In genomic region chr11:106031210-106031845, GRCh38 we compare ENCODE assay signal across 16 cellular contexts. TPM values are rescaled to one million over a fixed set of nuclear protein-coding genes. Genes with fewer than 3 reads are reported as not detected.
DNase-seq lines count a peak whose midpoint lies in the region; ATAC-seq and TF ChIP-seq lines count a peak whose summit lies in the region.
"Had no signal": no experiment of that assay in that cellular context is flagged by ENCODE, and none has a peak within 500 bp of the region (broad histone marks: within the 10 kb centered on the region; RNA-seq: fewer than 3 reads in every experiment).

No MANE protein-coding gene starts in this region.

- H3K27ac ChIP-seq in SJSA1 = peak overlapping the region; percentile 37; the same call in 1 of the 2 replicates
- H3K27ac ChIP-seq: heart right ventricle had no signal

- peak; percentile 81 for ATAC-seq in GM18870 (IDR thresholded peaks at IDR 0.05; ENCODE audit: unreplicated experiment)
- ATAC-seq in HG02938 (IDR thresholded peaks at IDR 0.05; ENCODE audit: unreplicated experiment) = peak; percentile 64
- ATAC-seq: heart right ventricle had no signal

- no peaks in the 10 kb centered on the region for H3K36me3 ChIP-seq in SJSA1
- H3K36me3 ChIP-seq: heart right ventricle, pancreas had no signal

- no peak overlapping the region for H3K27ac Mint-ChIP-seq in type B pancreatic cell
- H3K27ac Mint-ChIP-seq: activated B cell treated with CpG ODN at 0.5 μM for 24 hours; activated naive CD4-positive, alpha-beta T cell treated with anti-CD3 and anti-CD28 coated beads, Interleukin-2, amount 50 U/mL, for 24 hours had no signal

- no peaks in the 10 kb centered on the region for H3K27me3 ChIP-seq in SJSA1 (replicated peaks)
- H3K27me3 ChIP-seq: pancreas had no signal

- no peaks in the 10 kb centered on the region for H3K9me3 ChIP-seq in SJSA1 (replicated peaks)
- H3K9me3 ChIP-seq: pancreas had no signal

- no peak overlapping the region for H3K4me3 Mint-ChIP-seq in type B pancreatic cell
- H3K4me3 Mint-ChIP-seq: activated B cell treated with CpG ODN at 0.5 μM for 24 hours; activated naive CD4-positive, alpha-beta T cell treated with anti-CD3 and anti-CD28 coated beads, Interleukin-2, amount 50 U/mL, for 24 hours had no signal

- no peak for TF ChIP-seq CTCF in type B pancreatic cell (conservative IDR thresholded peaks at IDR 0.05)

- no peaks in the 10 kb centered on the region for H3K4me1 Mint-ChIP-seq in type B pancreatic cell (ENCODE audit: unreplicated experiment)
- H3K4me1 Mint-ChIP-seq: activated B cell treated with CpG ODN at 0.5 μM for 24 hours; activated naive CD4-positive, alpha-beta T cell treated with anti-CD3 and anti-CD28 coated beads, Interleukin-2, amount 50 U/mL, for 24 hours had no signal

- DNase-seq in SJSA1 (ENCODE audit: low read depth in 1 of 2, low spot score in 2 of 2) = peak in 1 of 2 experiments; percentile 10
- peak; percentile 54 for DNase-seq in kidney glomerular epithelial cell (lab: John Stamatoyannopoulos, UW)
- DNase-seq in NCI-H187 (lab: John Stamatoyannopoulos, UW) = no peak
- DNase-seq in NOMO-1 treated with dmso at 0.1 percent for 144 hours (lab: John Stamatoyannopoulos, UW; ENCODE audit: unreplicated experiment) = no peak
- no peak for DNase-seq in type B pancreatic cell (ENCODE audit: extremely low spot score, unreplicated experiment)
- no peak for DNase-seq in NCI-H2081 treated with DMSO at 0.1 percent for 48 hours (lab: John Stamatoyannopoulos, UW)
- DNase-seq: activated B cell treated with CpG ODN at 0.5 μM for 24 hours; activated CD8-positive, alpha-beta memory T cell treated with anti-CD3 and anti-CD28 coated beads, Interleukin-2, amount 50 U/mL, for 4 hours; heart right ventricle; NCI-H1092 treated with DMSO at 0.1 percent for 48 hours; NCI-H345; OCI-M1; pancreas had no signal

- H3K4me3 ChIP-seq in SJSA1 = no peak overlapping the region
- H3K4me3 ChIP-seq: heart right ventricle, pancreas had no signal

- H3K9me3 Mint-ChIP-seq in type B pancreatic cell = no peaks in the 10 kb centered on the region
- H3K9me3 Mint-ChIP-seq: activated naive CD4-positive, alpha-beta T cell treated with anti-CD3 and anti-CD28 coated beads, Interleukin-2, amount 50 U/mL, for 24 hours had no signal

- H3K36me3 Mint-ChIP-seq in type B pancreatic cell = no peaks in the 10 kb centered on the region
- H3K36me3 Mint-ChIP-seq: activated naive CD4-positive, alpha-beta T cell treated with anti-CD3 and anti-CD28 coated beads, Interleukin-2, amount 50 U/mL, for 24 hours had no signal

- no peaks in the 10 kb centered on the region for H3K27me3 Mint-ChIP-seq in type B pancreatic cell

- H3K4me1 ChIP-seq in SJSA1 (replicated peaks) = peaks cover 11% of the 10 kb centered on the region
- H3K4me1 ChIP-seq: heart right ventricle had no signal

RNA-seq across cellular contexts. Expression of gene MSANTD4, which starts 9.3 kb away (rescaled TPM):
- 11.5 and 14.2 TPM in 2 replicates for total RNA-seq in SJSA1 (2014; rRNA removed; shearing (Covaris generic))
- total RNA-seq in type B pancreatic cell (ENCODE audit: low replicate concordance) = 18.4 and 24.6 TPM in 2 replicates

RNA-seq across cellular contexts. Expression of gene KBTBD3, which starts 45.8 kb away (rescaled TPM):
- total RNA-seq in SJSA1 (2014; rRNA removed; shearing (Covaris generic)) = 0.16 and 0.76 TPM in 2 replicates
- 2.9 and 8.6 TPM in 2 replicates for total RNA-seq in type B pancreatic cell (ENCODE audit: low replicate concordance)

RNA-seq across cellular contexts. Expression of gene AASDHPPT, which starts 46.1 kb away (rescaled TPM):
- total RNA-seq in SJSA1 (2014; rRNA removed; shearing (Covaris generic)) = 39.3 and 44.2 TPM in 2 replicates
- 46.0 and 54.0 TPM in 2 replicates for total RNA-seq in type B pancreatic cell (ENCODE audit: low replicate concordance)
